In genomic region chr7:121941836-121942235, GRCh38 we compare ENCODE assay signal across 11 cellular contexts.
"Had no signal": no experiment of that assay in that cellular context is flagged by ENCODE, and none has a peak within 500 bp of the region (broad histone marks: within the 10 kb centered on the region; RNA-seq: fewer than 3 reads in every experiment).

No MANE protein-coding gene starts in this region.

- H3K4me3 Mint-ChIP-seq: activated naive CD8-positive, alpha-beta T cell treated with anti-CD3 and anti-CD28 coated beads, Interleukin-2, amount 10 ng/mL, durations not matched to agents 7 days and 5 days had no signal

- H3K9me3 ChIP-seq: ascending aorta, gastrocnemius medialis, right atrium auricular region, thyroid gland, uterus had no signal

- DNase-seq: activated CD4-positive, alpha-beta T cell treated with anti-CD3 and anti-CD28 coated beads, Interleukin-2, amount 50 U/mL, for 4 hours; activated naive CD8-positive, alpha-beta T cell treated with anti-CD3 and anti-CD28 coated beads, Interleukin-2, amount 10 ng/mL, durations not matched to agents 7 days and 5 days; activated T-cell treated with anti-CD3 and anti-CD28 coated beads, Interleukin-2, amount 50 U/mL, for 48 hours; gastrocnemius medialis; posterior cingulate gyrus; small intestine; thyroid gland; uterus had no signal

- H3K27ac Mint-ChIP-seq: activated naive CD8-positive, alpha-beta T cell treated with anti-CD3 and anti-CD28 coated beads, Interleukin-2, amount 10 ng/mL, durations not matched to agents 7 days and 5 days had no signal

- H3K27ac ChIP-seq: ascending aorta, gastrocnemius medialis, right atrium auricular region, thyroid gland, uterus had no signal

- H3K4me3 ChIP-seq: ascending aorta, gastrocnemius medialis, right atrium auricular region, thyroid gland, uterus had no signal

- H3K4me1 ChIP-seq: ascending aorta, gastrocnemius medialis, right atrium auricular region, thyroid gland, uterus had no signal

- H3K36me3 Mint-ChIP-seq: activated naive CD8-positive, alpha-beta T cell treated with anti-CD3 and anti-CD28 coated beads, Interleukin-2, amount 10 ng/mL, durations not matched to agents 7 days and 5 days had no signal

- H3K36me3 ChIP-seq: ascending aorta, gastrocnemius medialis, right atrium auricular region, thyroid gland, uterus had no signal

- H3K4me1 Mint-ChIP-seq: activated naive CD8-positive, alpha-beta T cell treated with anti-CD3 and anti-CD28 coated beads, Interleukin-2, amount 10 ng/mL, durations not matched to agents 7 days and 5 days had no signal

- H3K27me3 ChIP-seq: ascending aorta, gastrocnemius medialis, right atrium auricular region, thyroid gland, uterus had no signal

- H3K27me3 Mint-ChIP-seq: activated naive CD8-positive, alpha-beta T cell treated with anti-CD3 and anti-CD28 coated beads, Interleukin-2, amount 10 ng/mL, durations not matched to agents 7 days and 5 days had no signal

- ATAC-seq: activated CD4-positive, CD25-positive, alpha-beta regulatory T cell treated with anti-CD3 and anti-CD28 coated beads, Interleukin-2, amount 50 U/mL, for 24 hours; gastrocnemius medialis had no signal
